Comparison of ENCODE assay signal across 8 cellular contexts in genomic region chrX:49142264-49142663, GRCh38. TPM values are rescaled to one million over a fixed set of nuclear protein-coding genes. Genes with fewer than 3 reads are reported as not detected.
DNase-seq lines count a peak whose midpoint lies in the region; ATAC-seq, FAIRE-seq and TF ChIP-seq lines count a peak whose summit lies in the region.
"Not testable (repeated sequence)": the region's sequence is repeated elsewhere in the genome, so short reads cannot be mapped to it uniquely, and the experiment has no call there.

No MANE protein-coding gene starts in this region.

- TF ChIP-seq POLR2A in HCT116 (IDR thresholded peaks at IDR 0.05; ENCODE audit: borderline replicate concordance, extremely low read depth, insufficient read depth, insufficient read length); adrenal gland (IDR thresholded peaks at IDR 0.05); endothelial cell of umbilical vein (IDR thresholded peaks at IDR 0.05; ENCODE audit: low read depth, low read length): not testable (repeated sequence)

- not testable (repeated sequence) for H3K9ac ChIP-seq in HCT116 (ENCODE audit: low read length); endothelial cell of umbilical vein (replicated peaks; ENCODE audit: extremely low read depth, insufficient read depth, low read length); neural progenitor cell

- H3K4me3 Mint-ChIP-seq in neural progenitor cell, type B pancreatic cell: not testable (repeated sequence)

- H3K4me2 ChIP-seq in HCT116 (ENCODE audit: low read length); endothelial cell of umbilical vein (ENCODE audit: insufficient read depth, low read length); neural progenitor cell: not testable (repeated sequence)

- CTCF ChIA-PET in HCT116 (lab: Charles Lee): not testable (repeated sequence)
- CTCF ChIA-PET in endothelial cell of umbilical vein (lab: Charles Lee): interaction anchor here (1.0 to 3.2 kb wide), 11 partner anchors 10 to 612 kb away, joined by 3 to 31 read pairs (median 6); partner anchors contain the start of gene PLP2

- FAIRE-seq in D721Med (lab: Jason Lieb, UNC): not testable (repeated sequence)
- peak; percentile 18 for FAIRE-seq in endothelial cell of umbilical vein (lab: Jason Lieb, UNC)

- H3K4me1 ChIP-seq in HCT116 (ENCODE audit: control insufficient read depth in 1 of 2, insufficient read depth in 2 of 2, low read length in 2 of 2); adrenal gland (replicated peaks in 1 of 2); endothelial cell of umbilical vein (ENCODE audit: control insufficient read depth, extremely low read depth, insufficient read depth, low read length); left ventricle myocardium inferior; neural progenitor cell: not testable (repeated sequence)

- not testable (repeated sequence) for H3K27ac Mint-ChIP-seq in neural progenitor cell, type B pancreatic cell

- BruUV-seq in HCT116 (replicated peaks; lab: Mats Ljungman, UMichigan); endothelial cell of umbilical vein (replicated peaks; lab: Mats Ljungman, UMichigan): not testable (repeated sequence)

- TF ChIP-seq RAD21 in HCT116 (IDR thresholded peaks at IDR 0.05; ENCODE audit: low read depth): peak; percentile 19; the same call in 1 of the 2 replicates

- intact Hi-C loops in HCT116 (cut with micrococcal nuclease); adrenal gland (cut with DNase I); endothelial cell of umbilical vein (cut with micrococcal nuclease); left ventricle myocardium inferior (cut with micrococcal nuclease): not testable (repeated sequence)

- 38 to 73% (median 44%) methylated on average over 3 to 9 of the region's 9 CpGs for WGBS in adrenal gland, 4 donors

- H3F3A ChIP-seq in neural progenitor cell (ENCODE audit: low read depth): not testable (repeated sequence)

- H3K79me2 ChIP-seq in HCT116 (ENCODE audit: insufficient read depth, low read length); endothelial cell of umbilical vein (ENCODE audit: control insufficient read depth, insufficient read depth, low read length); neural progenitor cell (ENCODE audit: low read depth): not testable (repeated sequence)

- RAD21 ChIA-PET in HCT116 (lab: Charles Lee; ENCODE audit: low non-redundant PET in 1 of 2, low total read pairs in 2 of 2, uncharacterized antibody in 2 of 2, unreplicated experiment in 2 of 2): not testable (repeated sequence)

- H3K27ac ChIP-seq in HCT116 (ENCODE audit: low read depth, low read length); adrenal gland; endothelial cell of umbilical vein (ENCODE audit: insufficient read depth, low read depth, low read length); left ventricle myocardium inferior (replicated peaks); neural progenitor cell: not testable (repeated sequence)

- H3K9me2 ChIP-seq in HCT116 (ENCODE audit: insufficient read depth): not testable (repeated sequence)

- not testable (repeated sequence) for H3K36me3 ChIP-seq in HCT116 (ENCODE audit: control insufficient read depth in 1 of 2, insufficient read depth in 2 of 2, low read length in 2 of 2); adrenal gland (replicated peaks in 1 of 2); endothelial cell of umbilical vein (ENCODE audit: control insufficient read depth in 2 of 2, extremely low read depth in 1 of 2, insufficient read depth in 2 of 2, low read length in 2 of 2); left ventricle myocardium inferior; neural progenitor cell

- POLR2A ChIA-PET in HCT116 (lab: Charles Lee); endothelial cell of umbilical vein (lab: Charles Lee): not testable (repeated sequence)

- ATAC-seq in HCT116: not testable (repeated sequence)

- not testable (repeated sequence) for H3K9me1 ChIP-seq in endothelial cell of umbilical vein (replicated peaks; ENCODE audit: control insufficient read depth, extremely low read depth, insufficient read depth, low read length)

- not testable (repeated sequence) for H2AFZ ChIP-seq in HCT116 (ENCODE audit: low read depth, low read length, poor library complexity, severe bottlenecking); endothelial cell of umbilical vein (ENCODE audit: low read depth, low read length); neural progenitor cell (replicated peaks)

- H3K36me3 Mint-ChIP-seq in neural progenitor cell, type B pancreatic cell: not testable (repeated sequence)

- H3K9me3 ChIP-seq in HCT116 (ENCODE audit: control insufficient read depth in 1 of 2, insufficient read depth in 1 of 2, low read depth in 1 of 2, low read length in 2 of 2); adrenal gland (replicated peaks in 1 of 3); endothelial cell of umbilical vein (replicated peaks; ENCODE audit: control insufficient read depth, insufficient read depth, low read length); neural progenitor cell (ENCODE audit: low read depth): not testable (repeated sequence)
- H3K9me3 ChIP-seq in left ventricle myocardium inferior (replicated peaks): peaks cover 12% of the 10 kb centered on the region

- dilution Hi-C loops in endothelial cell of umbilical vein (cut with MboI; ENCODE audit: extremely low pct_ligation_motif_present, low sequenced_read_pairs): not testable (repeated sequence)

- H3K4me3 ChIP-seq in HCT116 (replicated peaks in 1 of 2; ENCODE audit: low read depth in 1 of 2, low read length in 2 of 2); adrenal gland; endothelial cell of umbilical vein (replicated peaks in 1 of 3; ENCODE audit: insufficient read depth in 1 of 3, low read depth in 1 of 3, low read length in 3 of 3); left ventricle myocardium inferior; neural progenitor cell: not testable (repeated sequence)

- peak; percentile 39 for TF ChIP-seq CTCF in D721Med (IDR thresholded peaks at IDR 0.05; ENCODE audit: insufficient read depth, missing control alignments)
- not testable (repeated sequence) for TF ChIP-seq CTCF in HCT116 (IDR thresholded peaks at IDR 0.05 in 2 of 3, conservative IDR thresholded peaks at IDR 0.05 in 1 of 3; ENCODE audit: borderline replicate concordance in 1 of 3, insufficient read depth in 1 of 3, low read depth in 2 of 3, low read length in 2 of 3)
- peak; percentile 13 to 44 (median 30) for TF ChIP-seq CTCF in adrenal gland (IDR thresholded peaks at IDR 0.05)
- TF ChIP-seq CTCF in endothelial cell of umbilical vein (IDR thresholded peaks at IDR 0.05; ENCODE audit: extremely low read depth in 1 of 2, insufficient read depth in 1 of 2, low read depth in 1 of 2, low read length in 2 of 2): peak; percentile 21 to 36
- TF ChIP-seq CTCF in left ventricle myocardium inferior (IDR thresholded peaks at IDR 0.05; ENCODE audit: borderline replicate concordance): peak; percentile 62
- TF ChIP-seq CTCF in neural progenitor cell (IDR thresholded peaks at IDR 0.05): peak; percentile 46
- peak; percentile 54 for TF ChIP-seq CTCF in type B pancreatic cell (conservative IDR thresholded peaks at IDR 0.05)

- peaks cover 33% of the 10 kb centered on the region for H3K9me3 Mint-ChIP-seq in neural progenitor cell
- H3K9me3 Mint-ChIP-seq in type B pancreatic cell: not testable (repeated sequence)

- not testable (repeated sequence) for DNase-seq in D721Med (ENCODE audit: insufficient read length, low spot score); HCT116 (ENCODE audit: low read depth, low spot score); adrenal gland; endothelial cell of umbilical vein (ENCODE audit: low read depth, low spot score); left ventricle myocardium inferior; type B pancreatic cell (ENCODE audit: extremely low spot score, unreplicated experiment)
- DNase-seq in NCI-H82 (lab: John Stamatoyannopoulos, UW) (peak; percentile 25), neural progenitor cell (ENCODE audit: low spot score) (peak; percentile 25)

- not testable (repeated sequence) for H3K27me3 ChIP-seq in HCT116 (ENCODE audit: insufficient read depth, low read length); adrenal gland; endothelial cell of umbilical vein (ENCODE audit: control insufficient read depth in 2 of 2, insufficient read depth in 2 of 2, low read length in 2 of 2); left ventricle myocardium inferior (ENCODE audit: low read depth); neural progenitor cell

- H3K27me3 Mint-ChIP-seq in neural progenitor cell (ENCODE audit: insufficient read depth, low read depth); type B pancreatic cell: not testable (repeated sequence)

- not testable (repeated sequence) for H3K4me1 Mint-ChIP-seq in neural progenitor cell; type B pancreatic cell (ENCODE audit: unreplicated experiment)

- not testable (repeated sequence) for H4K20me1 ChIP-seq in HCT116 (ENCODE audit: insufficient read depth); endothelial cell of umbilical vein (replicated peaks; ENCODE audit: control insufficient read depth, extremely low read depth, insufficient read depth, low read length); neural progenitor cell (ENCODE audit: low read depth)

RNA-seq across cellular contexts. Expression of gene GPKOW, which starts 18.7 kb away (rescaled TPM):
- total RNA-seq in HCT116 (2021; ENCODE audit: unreplicated experiment) (21.7 TPM), adrenal gland (10 to 100 TPM; 21.5 to 58.4 (median 27.0) TPM), endothelial cell of umbilical vein (21.3 and 22.6 TPM in 2 replicates), left ventricle myocardium inferior (18.1 TPM), neural progenitor cell (ENCODE audit: low replicate concordance) (11.2 and 20.6 TPM in 2 replicates), type B pancreatic cell (ENCODE audit: low replicate concordance) (16.4 and 17.8 TPM in 2 replicates)
- polyA plus RNA-seq in HCT116 (2012): 22.3 and 26.1 TPM in 2 replicates
- polyA plus RNA-seq in adrenal gland (10 to 100 TPM; 10.1 to 21.8 (median 11.3) TPM), endothelial cell of umbilical vein (17.5 and 22.1 TPM in 2 replicates)
- 29.7 and 30.0 TPM in 2 replicates for polyA plus RNA-seq in endothelial cell of umbilical vein (2011; cell fraction: cytosol; rRNA removed)
- polyA plus RNA-seq in endothelial cell of umbilical vein (2011; cell fraction: nucleus; rRNA removed): 18.9 and 21.7 TPM in 2 replicates
- polyA plus RNA-seq in endothelial cell of umbilical vein (2012): 20.9 and 23.1 TPM in 2 replicates
- 13.1 and 14.9 TPM in 2 replicates for polyA minus RNA-seq in endothelial cell of umbilical vein
- polyA minus RNA-seq in endothelial cell of umbilical vein (2011; cell fraction: cytosol; rRNA and poly(A)+ RNA removed): 19.3 TPM
- 4.9 and 6.3 TPM in 2 replicates for polyA minus RNA-seq in endothelial cell of umbilical vein (2011; cell fraction: nucleus; rRNA and poly(A)+ RNA removed)

RNA-seq across cellular contexts. Expression of gene MAGIX, which starts 20.3 kb away (rescaled TPM):
- total RNA-seq in HCT116 (2021; ENCODE audit: unreplicated experiment) (2.6 TPM), adrenal gland (10 to 100 TPM in 1 of 8 donors, 1 to 10 TPM in 7; 2.2 to 16.2 (median 2.9) TPM), endothelial cell of umbilical vein (0.48 and 0.77 TPM in 2 replicates), left ventricle myocardium inferior (2.4 TPM), neural progenitor cell (ENCODE audit: low replicate concordance) (1.4 and 1.5 TPM in 2 replicates), type B pancreatic cell (ENCODE audit: low replicate concordance) (4.8 and 7.0 TPM in 2 replicates)
- polyA plus RNA-seq in HCT116 (2012): 0.62 and 1.1 TPM in 2 replicates
- polyA plus RNA-seq in adrenal gland (1 to 10 TPM in 2 of 3 donors, under 1 TPM in 1; 0.59 to 8.4 (median 7.6) TPM), endothelial cell of umbilical vein (0.88 and 0.94 TPM in 2 replicates)
- 0.30 and 0.45 TPM in 2 replicates for polyA plus RNA-seq in endothelial cell of umbilical vein (2011; cell fraction: cytosol; rRNA removed)
- 0.74 and 1.1 TPM in 2 replicates for polyA plus RNA-seq in endothelial cell of umbilical vein (2011; cell fraction: nucleus; rRNA removed)
- polyA plus RNA-seq in endothelial cell of umbilical vein (2012): 0.27 and 0.42 TPM in 2 replicates
- polyA minus RNA-seq in endothelial cell of umbilical vein: 0.23 and 0.49 TPM in 2 replicates
- polyA minus RNA-seq in endothelial cell of umbilical vein (2011; cell fraction: cytosol; rRNA and poly(A)+ RNA removed): 2.0 TPM
- polyA minus RNA-seq in endothelial cell of umbilical vein (2011; cell fraction: nucleus; rRNA and poly(A)+ RNA removed): 0.14 and 1.3 TPM in 2 replicates

RNA-seq across cellular contexts. Expression of gene PLP2, which starts 29.4 kb away (rescaled TPM):
- total RNA-seq in HCT116 (2021; ENCODE audit: unreplicated experiment): 207 TPM
- polyA plus RNA-seq in HCT116 (2012): 358 and 400 TPM in 2 replicates
- 100 to 1,000 TPM in 5 of 8 donors, 10 to 100 TPM in 3; 52.1 to 304 (median 152) TPM for total RNA-seq in adrenal gland
- polyA plus RNA-seq in adrenal gland: 100 to 1,000 TPM in 2 of 3 donors, 10 to 100 TPM in 1; 78.2 to 724 (median 324) TPM
- total RNA-seq in endothelial cell of umbilical vein: 153 and 170 TPM in 2 replicates
- 277 and 304 TPM in 2 replicates for polyA plus RNA-seq in endothelial cell of umbilical vein
- 223 and 301 TPM in 2 replicates for polyA plus RNA-seq in endothelial cell of umbilical vein (2011; cell fraction: cytosol; rRNA removed)
- 64.7 and 70.3 TPM in 2 replicates for polyA plus RNA-seq in endothelial cell of umbilical vein (2011; cell fraction: nucleus; rRNA removed)
- polyA plus RNA-seq in endothelial cell of umbilical vein (2012): 151 and 201 TPM in 2 replicates
- 150 and 171 TPM in 2 replicates for polyA minus RNA-seq in endothelial cell of umbilical vein
- polyA minus RNA-seq in endothelial cell of umbilical vein (2011; cell fraction: cytosol; rRNA and poly(A)+ RNA removed): 278 TPM
- 15.2 and 30.8 TPM in 2 replicates for polyA minus RNA-seq in endothelial cell of umbilical vein (2011; cell fraction: nucleus; rRNA and poly(A)+ RNA removed)
- 42.1 TPM for total RNA-seq in left ventricle myocardium inferior
- total RNA-seq in neural progenitor cell (ENCODE audit: low replicate concordance): 0.13 and 0.46 TPM in 2 replicates
- total RNA-seq in type B pancreatic cell (ENCODE audit: low replicate concordance): 25.7 and 28.2 TPM in 2 replicates

RNA-seq across cellular contexts. Expression of gene PRICKLE3, which starts 43.9 kb away (rescaled TPM):
- total RNA-seq in HCT116 (2021; ENCODE audit: unreplicated experiment) (27.8 TPM), adrenal gland (10 to 100 TPM in 7 of 8 donors, 1 to 10 TPM in 1; 6.3 to 46.8 (median 13.2) TPM), endothelial cell of umbilical vein (9.6 and 15.0 TPM in 2 replicates), left ventricle myocardium inferior (9.7 TPM), neural progenitor cell (ENCODE audit: low replicate concordance) (0.28 and 6.4 TPM in 2 replicates), type B pancreatic cell (ENCODE audit: low replicate concordance) (8.7 and 13.2 TPM in 2 replicates)
- 23.1 and 24.8 TPM in 2 replicates for polyA plus RNA-seq in HCT116 (2012)
- polyA plus RNA-seq in adrenal gland (10 to 100 TPM in 1 of 3 donors, 1 to 10 TPM in 2; 5.7 to 10.9 (median 6.6) TPM), endothelial cell of umbilical vein (6.8 and 8.6 TPM in 2 replicates)
- 3.0 and 4.3 TPM in 2 replicates for polyA plus RNA-seq in endothelial cell of umbilical vein (2011; cell fraction: cytosol; rRNA removed)
- 12.7 and 13.1 TPM in 2 replicates for polyA plus RNA-seq in endothelial cell of umbilical vein (2011; cell fraction: nucleus; rRNA removed)
- polyA plus RNA-seq in endothelial cell of umbilical vein (2012): 5.8 and 10.6 TPM in 2 replicates
- polyA minus RNA-seq in endothelial cell of umbilical vein: 5.2 and 5.9 TPM in 2 replicates
- polyA minus RNA-seq in endothelial cell of umbilical vein (2011; cell fraction: cytosol; rRNA and poly(A)+ RNA removed): 15.7 TPM
- 2.6 and 6.5 TPM in 2 replicates for polyA minus RNA-seq in endothelial cell of umbilical vein (2011; cell fraction: nucleus; rRNA and poly(A)+ RNA removed)

RNA-seq across cellular contexts. Expression of gene SYP, which starts 57.7 kb away (rescaled TPM):
- total RNA-seq in HCT116 (2021; ENCODE audit: unreplicated experiment) (1.2 TPM), adrenal gland (10 to 100 TPM in 7 of 8 donors, 1 to 10 TPM in 1; 6.8 to 52.3 (median 18.3) TPM), endothelial cell of umbilical vein (0.46 and 0.77 TPM in 2 replicates), left ventricle myocardium inferior (1.6 TPM), neural progenitor cell (ENCODE audit: low replicate concordance) (0.07 and 0.62 TPM in 2 replicates), type B pancreatic cell (ENCODE audit: low replicate concordance) (13.6 and 14.8 TPM in 2 replicates)
- 0.99 and 1.1 TPM in 2 replicates for polyA plus RNA-seq in HCT116 (2012)
- polyA plus RNA-seq in adrenal gland (10 to 100 TPM; 18.6 to 73.1 (median 61.4) TPM), endothelial cell of umbilical vein (0.11 and 0.21 TPM in 2 replicates)
- polyA plus RNA-seq in endothelial cell of umbilical vein (2011; cell fraction: cytosol; rRNA removed): 0.14 and 0.17 TPM in 2 replicates
- 0.15 and 0.16 TPM in 2 replicates for polyA plus RNA-seq in endothelial cell of umbilical vein (2011; cell fraction: nucleus; rRNA removed)
- polyA plus RNA-seq in endothelial cell of umbilical vein (2012): 0.11 and 0.15 TPM in 2 replicates
- polyA minus RNA-seq in endothelial cell of umbilical vein: 0.32 TPM in 1 of 2 replicates, not detected in the other
- polyA minus RNA-seq in endothelial cell of umbilical vein (2011; cell fraction: cytosol; rRNA and poly(A)+ RNA removed): 0.72 TPM
- polyA minus RNA-seq in endothelial cell of umbilical vein (2011; cell fraction: nucleus; rRNA and poly(A)+ RNA removed): 0.19 TPM in 1 of 2 replicates, not detected in the other

Comparison
In these comparisons a context has a peak if more than half of its experiments do, and no peak if none do; other contexts are left out.
1. RNA of gene PLP2, which starts 29.4 kb away (total RNA-seq): 207 TPM in HCT116 (single experiment), 52.1 to 304 TPM in adrenal gland, 153 to 170 TPM in endothelial cell of umbilical vein, 42.1 TPM in left ventricle myocardium inferior (single experiment) and 25.7 to 28.2 TPM in type B pancreatic cell; 0.13 to 0.46 TPM in neural progenitor cell; every median in the first group is over 10 times any median in the second.